In the genomic region with DNA sequence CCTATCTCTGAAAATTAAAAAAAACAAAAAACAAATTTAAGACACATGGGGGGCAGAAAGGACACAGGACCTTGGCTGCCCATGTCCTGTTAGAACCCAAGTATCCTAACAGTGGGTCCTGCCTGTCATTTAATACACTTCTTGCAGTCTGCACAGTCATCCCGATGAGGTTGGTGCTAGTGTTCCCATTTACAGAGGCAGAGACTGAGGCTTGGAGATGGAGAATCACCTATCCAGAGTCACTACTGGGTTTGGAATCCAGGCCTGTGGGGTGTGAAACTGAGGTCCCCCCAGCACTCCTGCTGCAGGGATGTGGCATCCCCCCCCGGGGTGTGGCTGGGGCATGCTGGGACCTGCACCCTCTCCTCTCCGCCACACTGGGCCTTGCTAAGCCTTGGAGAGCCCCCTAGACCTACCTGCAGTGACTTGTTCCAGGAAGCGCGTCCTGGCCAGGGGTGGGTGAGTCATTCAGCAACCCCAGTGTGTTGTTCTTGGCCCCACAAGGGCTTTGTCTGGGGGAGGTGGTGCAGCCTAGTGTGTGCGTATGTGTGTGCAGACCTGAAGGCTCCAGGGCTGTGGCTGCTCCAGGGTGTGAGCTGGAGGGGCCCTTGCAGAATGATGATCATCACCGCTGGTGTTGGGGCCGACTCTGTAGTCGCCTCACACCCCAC, we compare ENCODE assay signal across 8 cellular contexts. TPM values are rescaled to one million over a fixed set of nuclear protein-coding genes. Genes with fewer than 3 reads are reported as not detected.
A peak's percentile ranks its signal among the peaks of the same experiment; 100 is the strongest.
DNase-seq lines count a peak whose midpoint lies in the region; ATAC-seq and TF ChIP-seq lines count a peak whose summit lies in the region.

No MANE protein-coding gene starts in this region.

- no peaks in the 10 kb centered on the region for H4K20me1 ChIP-seq in smooth muscle cell (ENCODE audit: low read depth)

- no peaks in the 10 kb centered on the region for H3K9me3 ChIP-seq in smooth muscle cell (replicated peaks; ENCODE audit: low read depth)

- DNase-seq in GM10266 (ENCODE audit: extremely low spot score) (peak; percentile 85), smooth muscle cell of the brain vasculature (ENCODE audit: low read depth, low spot score) (peak; percentile 52), NCI-H2081 treated with DMSO at 0.1 percent for 48 hours (lab: John Stamatoyannopoulos, UW) (no peak), HT-29 (ENCODE audit: low spot score) (no peak), smooth muscle cell (lab: John Stamatoyannopoulos, UW; ENCODE audit: unreplicated experiment) (no peak)
- DNase-seq in activated naive CD8-positive, alpha-beta T cell treated with anti-CD3 and anti-CD28 coated beads for 36 hours, result peak; percentile 81

- H3K4me3 Mint-ChIP-seq in activated naive CD8-positive, alpha-beta T cell treated with anti-CD3 and anti-CD28 coated beads for 36 hours, result no peak overlapping the region

- H3K4me2 ChIP-seq in smooth muscle cell, result no peak overlapping the region

- H3K79me2 ChIP-seq in smooth muscle cell (ENCODE audit: low read depth), result no peaks in the 10 kb centered on the region

- peak; percentile 7 for TF ChIP-seq CTCF in GM10266 (IDR thresholded peaks at IDR 0.05; ENCODE audit: control insufficient read depth, insufficient read depth, low read depth, missing control alignments)
- no peak for TF ChIP-seq CTCF in smooth muscle cell (IDR thresholded peaks at IDR 0.05; ENCODE audit: borderline replicate concordance, insufficient read depth, poor library complexity, severe bottlenecking)

- WGBS in smooth muscle cell (ENCODE audit: low lambda C conversion rate), result 80% methylated on average over 9 of the region's 9 CpGs

- no peak overlapping the region for H3K9ac ChIP-seq in smooth muscle cell (ENCODE audit: low read depth)

- H3K4me1 Mint-ChIP-seq in activated naive CD8-positive, alpha-beta T cell treated with anti-CD3 and anti-CD28 coated beads for 36 hours, result peaks cover 23% of the 10 kb centered on the region

- no peaks in the 10 kb centered on the region for H3K36me3 ChIP-seq in smooth muscle cell (ENCODE audit: low read depth)

- H3K27me3 Mint-ChIP-seq in activated naive CD8-positive, alpha-beta T cell treated with anti-CD3 and anti-CD28 coated beads for 36 hours, result no peaks in the 10 kb centered on the region

- ATAC-seq in GM21390 (IDR thresholded peaks at IDR 0.05; ENCODE audit: unreplicated experiment) (peak; percentile 88), HG03575 (IDR thresholded peaks at IDR 0.05; ENCODE audit: extremely low read depth, insufficient number of reproducible peaks, low FRiP score, unreplicated experiment) (peak; percentile 72)

- no peaks in the 10 kb centered on the region for H3K27me3 ChIP-seq in smooth muscle cell (ENCODE audit: low read depth)

- no peak overlapping the region for H2AFZ ChIP-seq in smooth muscle cell (ENCODE audit: low read depth)

- no peak overlapping the region for H3K4me3 ChIP-seq in smooth muscle cell

- H3K9me3 Mint-ChIP-seq in activated naive CD8-positive, alpha-beta T cell treated with anti-CD3 and anti-CD28 coated beads for 36 hours, result no peaks in the 10 kb centered on the region

- H3K27ac Mint-ChIP-seq in activated naive CD8-positive, alpha-beta T cell treated with anti-CD3 and anti-CD28 coated beads for 36 hours, result peak overlapping the region; percentile 79

- H3K27ac ChIP-seq in smooth muscle cell (ENCODE audit: low read depth), result no peak overlapping the region

- H3K36me3 Mint-ChIP-seq in activated naive CD8-positive, alpha-beta T cell treated with anti-CD3 and anti-CD28 coated beads for 36 hours, result peaks cover 1% of the 10 kb centered on the region

- H3F3A ChIP-seq in smooth muscle cell (ENCODE audit: low read depth), result no peaks in the 10 kb centered on the region

- no peaks in the 10 kb centered on the region for H3K4me1 ChIP-seq in smooth muscle cell (ENCODE audit: low read depth)

RNA-seq across cellular contexts. Expression of a gene that starts 49.7 kb away (rescaled TPM):
- 10 to 100 TPM; 27.1 to 28.9 TPM for total RNA-seq in activated naive CD8-positive, alpha-beta T cell treated with anti-CD3 and anti-CD28 coated beads for 36 hours
- 4.4 and 14.8 TPM in 2 replicates for total RNA-seq in HT-29 (2014; rRNA removed; shearing (Covaris generic))
- 1.1 and 5.3 TPM in 2 replicates for total RNA-seq in smooth muscle cell
- polyA plus RNA-seq in smooth muscle cell, result 13.1 and 14.1 TPM in 2 replicates

Comparison
In these comparisons a context has a peak if more than half of its experiments do, and no peak if none do; other contexts are left out.
1. DNase-seq: peak in GM10266 (single experiment), activated naive CD8-positive, alpha-beta T cell treated with anti-CD3 and anti-CD28 coated beads for 36 hours (single experiment) and smooth muscle cell of the brain vasculature (single experiment); none in NCI-H2081 treated with DMSO at 0.1 percent for 48 hours (single experiment), HT-29 (single experiment) and smooth muscle cell (single experiment).